In genomic region chr7:3154317-3154716, GRCh38 we compare ENCODE assay signal across 14 cellular contexts.
"Had no signal": no experiment of that assay in that cellular context is flagged by ENCODE, and none has a peak within 500 bp of the region (broad histone marks: within the 10 kb centered on the region; RNA-seq: fewer than 3 reads in every experiment).

No MANE protein-coding gene starts in this region.

- H3K9me3 Mint-ChIP-seq: activated naive CD4-positive, alpha-beta T cell treated with anti-CD3 and anti-CD28 coated beads, Interleukin-2, amount 10 ng/mL, durations not matched to agents 7 days and 5 days had no signal

- FAIRE-seq: bronchial epithelial cell, frontal cortex had no signal

- H3K36me3 Mint-ChIP-seq: activated naive CD4-positive, alpha-beta T cell treated with anti-CD3 and anti-CD28 coated beads, Interleukin-2, amount 10 ng/mL, durations not matched to agents 7 days and 5 days had no signal

- H3K4me3 ChIP-seq: left lung, ovary, right lobe of liver, smooth muscle cell, suprapubic skin, transverse colon had no signal

- H3K9me3 ChIP-seq: left lung, ovary, right lobe of liver, suprapubic skin, transverse colon had no signal

- H3K4me1 ChIP-seq: left lung, right lobe of liver, suprapubic skin, transverse colon had no signal

- DNase-seq: cerebellar nuclear complex, hypothalamus, kidney, left lung, ovary, right lobe of liver had no signal

- H3K27ac ChIP-seq: left lung, ovary, right lobe of liver, suprapubic skin, transverse colon had no signal

- H3K27ac Mint-ChIP-seq: activated naive CD4-positive, alpha-beta T cell treated with anti-CD3 and anti-CD28 coated beads, Interleukin-2, amount 10 ng/mL, durations not matched to agents 7 days and 5 days; activated T-helper 2 cell treated with anti-CD3 and anti-CD28 coated beads, Interferon-gamma antibody, Interleukin-2, Interleukin-4, amounts not matched to agents 10 μg/mL and 5 μg/mL and 100 μg/mL, durations not matched to agents 14 hours and 24 hours and 36 hours had no signal

- H3K27me3 ChIP-seq: ovary, right lobe of liver had no signal

- H3K36me3 ChIP-seq: left lung, ovary, right lobe of liver, suprapubic skin, transverse colon had no signal

- H3K4me3 Mint-ChIP-seq: activated naive CD4-positive, alpha-beta T cell treated with anti-CD3 and anti-CD28 coated beads, Interleukin-2, amount 10 ng/mL, durations not matched to agents 7 days and 5 days; neural crest cell had no signal
